20 cellular contexts compared by ENCODE assay signal in genomic region chrX:40757058-40757457, GRCh38. TPM values are rescaled to one million over a fixed set of nuclear protein-coding genes. Genes with fewer than 3 reads are reported as not detected.
DNase-seq lines count a peak whose midpoint lies in the region; ATAC-seq and TF ChIP-seq lines count a peak whose summit lies in the region.
"Had no signal": no experiment of that assay in that cellular context is flagged by ENCODE, and none has a peak within 500 bp of the region (broad histone marks: within the 10 kb centered on the region; RNA-seq: fewer than 3 reads in every experiment).

No MANE protein-coding gene starts in this region.

- no peaks in the 10 kb centered on the region for H3K79me2 ChIP-seq in smooth muscle cell (ENCODE audit: low read depth)

- H2BK12ac ChIP-seq in mesenchymal stem cell (ENCODE audit: low read length in 2 of 2): no peak overlapping the region

- no peak overlapping the region for H3K4ac ChIP-seq in IMR-90 (ENCODE audit: low read depth, low read length)
- H3K4ac ChIP-seq in mesenchymal stem cell (ENCODE audit: low read depth in 1 of 2, low read length in 2 of 2): no peak overlapping the region

- DNase-seq in IMR-90: no peak
- peak; percentile 14 for DNase-seq in amniotic epithelial cell (ENCODE audit: low read depth)
- DNase-seq in mesenchymal stem cell: peak; percentile 2
- no peak for DNase-seq in smooth muscle cell (lab: John Stamatoyannopoulos, UW; ENCODE audit: unreplicated experiment)
- DNase-seq in GM19238 (ENCODE audit: insufficient read length, low spot score): no peak
- DNase-seq: ACHN; BE2C; C1 segment of cervical spinal cord; CD4-positive, CD25-positive, alpha-beta regulatory T cell; CD8-positive, alpha-beta memory T cell; COR-L47; DMS 273 treated with DMSO at 0.1 percent for 48 hours; DMS53; DND-41; EL; HCEC 1CT; KG1 had no signal

- H3K27ac ChIP-seq in IMR-90 (ENCODE audit: insufficient read depth, low read length) (no peak overlapping the region), mesenchymal stem cell (ENCODE audit: low read length, poor library complexity, severe bottlenecking) (no peak overlapping the region), smooth muscle cell (ENCODE audit: low read depth) (no peak overlapping the region)

- H3K56ac ChIP-seq in IMR-90 (ENCODE audit: extremely low read depth, insufficient read depth, low read length): no peak overlapping the region

- H4K5ac ChIP-seq in IMR-90 (ENCODE audit: low read depth, low read length): no peak overlapping the region

- H3K9me3 ChIP-seq in IMR-90 (ENCODE audit: control insufficient read depth, insufficient read depth, low read length): peaks cover 3% of the 10 kb centered on the region; the same call in 1 of the 2 replicates
- peaks cover 4% of the 10 kb centered on the region for H3K9me3 ChIP-seq in mesenchymal stem cell (ENCODE audit: control insufficient read depth, low read length)
- no peaks in the 10 kb centered on the region for H3K9me3 ChIP-seq in smooth muscle cell (replicated peaks; ENCODE audit: low read depth)
- H3K9me3 ChIP-seq: BE2C had no signal

- H2AK5ac ChIP-seq in IMR-90 (ENCODE audit: low read depth, low read length): no peak overlapping the region
- no peak overlapping the region for H2AK5ac ChIP-seq in mesenchymal stem cell (ENCODE audit: low read length, severe bottlenecking)

- BruUV-seq in IMR-90 (replicated peaks; lab: Mats Ljungman, UMichigan): no TSS peak

- H2BK20ac ChIP-seq in IMR-90 (ENCODE audit: low read depth, low read length): no peak overlapping the region

- TF ChIP-seq CTCF in IMR-90 (conservative IDR thresholded peaks at IDR 0.05; ENCODE audit: low read depth, low read length) (no peak), smooth muscle cell (IDR thresholded peaks at IDR 0.05; ENCODE audit: borderline replicate concordance, insufficient read depth, poor library complexity, severe bottlenecking) (no peak)

- H4K91ac ChIP-seq in IMR-90 (ENCODE audit: insufficient read depth, low read depth, low read length) (no peak overlapping the region), mesenchymal stem cell (ENCODE audit: low read length) (no peak overlapping the region)

- CTCF ChIA-PET in IMR-90 (lab: Yijun Ruan, JAX): interaction anchor here (1.0 kb wide), 1 partner anchor 15 kb away, joined by 3 read pairs; no protein-coding TSS in a partner anchor

- no peak overlapping the region for H2AFZ ChIP-seq in IMR-90 (replicated peaks; ENCODE audit: low read length, poor library complexity)
- no peak overlapping the region for H2AFZ ChIP-seq in mesenchymal stem cell (ENCODE audit: low read depth, low read length)
- H2AFZ ChIP-seq in smooth muscle cell (ENCODE audit: low read depth): peak overlapping the region; percentile 27

- H4K20me1 ChIP-seq in IMR-90 (ENCODE audit: insufficient read depth, low read length): no peaks in the 10 kb centered on the region
- no peaks in the 10 kb centered on the region for H4K20me1 ChIP-seq in smooth muscle cell (ENCODE audit: low read depth)

- intact Hi-C loops in IMR-90 (cut with micrococcal nuclease): no loop called here

- H3K4me2 ChIP-seq in IMR-90 (ENCODE audit: low read depth, low read length) (no peak overlapping the region), mesenchymal stem cell (ENCODE audit: low read length, poor library complexity, severe bottlenecking) (no peak overlapping the region), smooth muscle cell (no peak overlapping the region)

- H2AK9ac ChIP-seq in IMR-90 (replicated peaks; ENCODE audit: low read depth, low read length, poor library complexity): no peak overlapping the region

- H2BK5ac ChIP-seq in IMR-90 (ENCODE audit: low read depth, low read length, poor library complexity, severe bottlenecking) (no peak overlapping the region), mesenchymal stem cell (ENCODE audit: low read depth, low read length, poor library complexity, severe bottlenecking) (no peak overlapping the region)

- no peak overlapping the region for H3K4me3 ChIP-seq in IMR-90 (ENCODE audit: insufficient read depth, low read depth, low read length)
- no peak overlapping the region for H3K4me3 ChIP-seq in mesenchymal stem cell (ENCODE audit: insufficient read depth in 1 of 2, low read depth in 1 of 2, low read length in 2 of 2)
- H3K4me3 ChIP-seq in smooth muscle cell: no peak overlapping the region
- H3K4me3 ChIP-seq: GM12878 had no signal

- H3K9ac ChIP-seq in IMR-90 (ENCODE audit: low read depth, low read length) (no peak overlapping the region), mesenchymal stem cell (ENCODE audit: low read length) (no peak overlapping the region), smooth muscle cell (ENCODE audit: low read depth) (no peak overlapping the region)

- H4K8ac ChIP-seq in IMR-90 (ENCODE audit: low read depth in 2 of 2, low read length in 2 of 2) (no peak overlapping the region), mesenchymal stem cell (ENCODE audit: low read length) (no peak overlapping the region)

- ATAC-seq in IMR-90 (ENCODE audit: low read depth): peak; percentile 61
- no peak for ATAC-seq in GM19455 (IDR thresholded peaks at IDR 0.05; ENCODE audit: unreplicated experiment)
- ATAC-seq in GM21619 (IDR thresholded peaks at IDR 0.05; ENCODE audit: unreplicated experiment): no peak
- ATAC-seq: GM12878 had no signal

- dilution Hi-C loops in IMR-90 (cut with HindIII; ENCODE audit: low sequenced_read_pairs, unreplicated experiment): no loop called here

- H3K23ac ChIP-seq in IMR-90 (ENCODE audit: low read depth, low read length): no peak overlapping the region
- no peak overlapping the region for H3K23ac ChIP-seq in mesenchymal stem cell (ENCODE audit: low read length in 2 of 2)

- no peak for TF ChIP-seq RAD21 in IMR-90 (IDR thresholded peaks at IDR 0.05; ENCODE audit: low read length)

- no CpG with 5 or more reads among the region's 1 CpG for WGBS in IMR-90 (ENCODE audit: extremely low coverage in 2 of 2, insufficient read length in 1 of 2), 2 experiments
- no CpG with 5 or more reads among the region's 1 CpG for WGBS in mesenchymal stem cell
- 44% methylated on average over 1 of the region's 1 CpG for WGBS in smooth muscle cell (ENCODE audit: low lambda C conversion rate)

- H2BK120ac ChIP-seq in IMR-90 (ENCODE audit: low read depth, low read length): no peak overlapping the region
- no peak overlapping the region for H2BK120ac ChIP-seq in mesenchymal stem cell (ENCODE audit: low read depth, low read length)

- no peaks in the 10 kb centered on the region for H3K79me1 ChIP-seq in IMR-90 (ENCODE audit: low read depth in 1 of 2, low read length in 2 of 2)
- H3K79me1 ChIP-seq in mesenchymal stem cell (replicated peaks; ENCODE audit: low read length, poor library complexity, severe bottlenecking): no peaks in the 10 kb centered on the region

- H3K9me1 ChIP-seq in IMR-90 (ENCODE audit: insufficient read depth, low read length): no peaks in the 10 kb centered on the region

- no peaks in the 10 kb centered on the region for H3F3A ChIP-seq in smooth muscle cell (ENCODE audit: low read depth)

- TF ChIP-seq POLR2A in IMR-90 (IDR thresholded peaks at IDR 0.05; ENCODE audit: low read depth, low read length): no peak

- H3K4me1 ChIP-seq in IMR-90 (ENCODE audit: control insufficient read depth, insufficient read depth, low read length) (peaks cover 7% of the 10 kb centered on the region), mesenchymal stem cell (ENCODE audit: control insufficient read depth, insufficient read depth, low read depth, low read length) (no peaks in the 10 kb centered on the region), smooth muscle cell (ENCODE audit: low read depth) (peaks cover 7% of the 10 kb centered on the region)
- H3K4me1 ChIP-seq: BE2C had no signal

- H3K36me3 ChIP-seq in IMR-90 (ENCODE audit: control insufficient read depth, insufficient read depth, low read length): no peaks in the 10 kb centered on the region
- no peaks in the 10 kb centered on the region for H3K36me3 ChIP-seq in mesenchymal stem cell (ENCODE audit: control insufficient read depth in 1 of 2, insufficient read depth in 2 of 2, low read depth in 1 of 2, low read length in 2 of 2)
- H3K36me3 ChIP-seq in smooth muscle cell (ENCODE audit: low read depth): no peaks in the 10 kb centered on the region
- H3K36me3 ChIP-seq: BE2C had no signal

- H3K27me3 ChIP-seq in IMR-90 (ENCODE audit: control insufficient read depth, insufficient read depth, low read length) (peaks cover 3% of the 10 kb centered on the region), mesenchymal stem cell (ENCODE audit: control insufficient read depth in 1 of 2, insufficient read depth in 1 of 2, low read length in 2 of 2) (peaks cover 0 to 36% of the 10 kb centered on the region in 2 experiments), smooth muscle cell (ENCODE audit: low read depth) (no peaks in the 10 kb centered on the region)
- H3K27me3 ChIP-seq: BE2C had no signal

- POLR2A ChIA-PET in IMR-90 (lab: Charles Lee; ENCODE audit: unreplicated experiment): no interaction called here

- no peak overlapping the region for H3K18ac ChIP-seq in IMR-90 (ENCODE audit: low read depth, low read length)
- no peak overlapping the region for H3K18ac ChIP-seq in mesenchymal stem cell (ENCODE audit: low read depth in 1 of 2, low read length in 2 of 2)

- H3K14ac ChIP-seq in IMR-90 (replicated peaks; ENCODE audit: low read depth, low read length): no peak overlapping the region
- no peak overlapping the region for H3K14ac ChIP-seq in mesenchymal stem cell (ENCODE audit: low read length in 2 of 2)

- no peak overlapping the region for H2BK15ac ChIP-seq in IMR-90 (ENCODE audit: low read depth, low read length)
- no peak overlapping the region for H2BK15ac ChIP-seq in mesenchymal stem cell (ENCODE audit: low read depth, poor library complexity, severe bottlenecking)

- in situ Hi-C loops in IMR-90 (cut with MboI; ENCODE audit: low sequenced_read_pairs): no loop called here

TF ChIP-seq in IMR-90, 13 proteins besides CTCF, POLR2A, EP300 and RAD21 (continues in another document):
- no peak for TF ChIP-seq FOS (IDR thresholded peaks at IDR 0.05; ENCODE audit: low read depth, low read length)
- no peak for TF ChIP-seq SMC3 (IDR thresholded peaks at IDR 0.05; ENCODE audit: low read depth, low read length)
- no peak for TF ChIP-seq MAFK (IDR thresholded peaks at IDR 0.05; ENCODE audit: low read depth, low read length)
- TF ChIP-seq RFX5 (IDR thresholded peaks at IDR 0.05; ENCODE audit: low read depth, low read length): no peak
- no peak for TF ChIP-seq CEBPB (IDR thresholded peaks at IDR 0.05; ENCODE audit: low read depth, low read length)

RNA-seq across cellular contexts. Expression of gene MED14, which starts 21.7 kb away (rescaled TPM):
- total RNA-seq in IMR-90 (2012; rRNA removed) (16.4 and 17.6 TPM in 2 replicates), smooth muscle cell (47.3 and 56.2 TPM in 2 replicates)
- polyA plus RNA-seq in IMR-90 (2012; rRNA removed) (25.9 and 28.0 TPM in 2 replicates), smooth muscle cell (9.4 and 14.2 TPM in 2 replicates)
- 10.8 and 19.7 TPM in 2 replicates for polyA plus RNA-seq in IMR-90 (2012; cell fraction: cytosol; rRNA removed)
- polyA plus RNA-seq in IMR-90 (2012; cell fraction: nucleus; rRNA removed; ENCODE audit: low replicate concordance): 20.7 and 64.4 TPM in 2 replicates
- 24.7 TPM for polyA plus RNA-seq in mesenchymal stem cell (2013, experiment 1 of 2)
- 22.7 TPM for polyA plus RNA-seq in mesenchymal stem cell (2013, experiment 2 of 2)

Comparison
In these comparisons a context has a peak if more than half of its experiments do, and no peak if none do; other contexts are left out.
1. DNase-seq: peak in amniotic epithelial cell (single experiment) and mesenchymal stem cell (single experiment); none in IMR-90 (single experiment), smooth muscle cell (single experiment) and GM19238 (single experiment).